ENCODE assay signal across 14 cellular contexts in the genomic region with DNA sequence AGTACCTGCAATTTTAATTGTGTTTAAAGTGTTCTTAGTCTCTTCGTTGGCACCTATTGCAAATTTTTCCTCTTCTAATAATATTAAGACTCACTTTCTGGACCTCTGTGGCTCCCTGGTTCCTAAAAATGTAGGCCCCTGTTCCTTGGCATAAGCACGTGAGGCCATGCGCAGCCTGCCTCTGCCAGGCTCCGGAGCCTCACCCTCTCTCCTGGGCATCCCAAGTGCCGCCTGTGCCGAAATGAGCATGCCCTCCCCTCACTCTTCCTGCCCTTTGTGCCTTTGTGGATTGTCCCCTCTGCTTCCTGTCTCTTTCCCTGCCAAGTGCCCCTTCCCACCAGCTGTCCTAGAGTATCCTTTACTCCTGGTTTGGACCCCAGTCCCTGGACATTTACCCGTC.
"Had no signal": no experiment of that assay in that cellular context is flagged by ENCODE, and none has a peak within 500 bp of the region (broad histone marks: within the 10 kb centered on the region; RNA-seq: fewer than 3 reads in every experiment).

No MANE protein-coding gene starts in this region.

- H3K27me3 Mint-ChIP-seq: activated naive CD4-positive, alpha-beta T cell treated with anti-CD3 and anti-CD28 coated beads, Interleukin-2, amount 10 ng/mL, durations not matched to agents 7 days and 5 days; activated T-helper 17 cell treated with anti-CD3 and anti-CD28 coated beads, Interleukin-2, amount 50 U/mL, for 72 hours had no signal

- H3K9me3 ChIP-seq: body of pancreas, lower lobe of right lung, neutrophil had no signal

- H3K9me3 Mint-ChIP-seq: activated naive CD4-positive, alpha-beta T cell treated with anti-CD3 and anti-CD28 coated beads, Interleukin-2, amount 10 ng/mL, durations not matched to agents 7 days and 5 days; activated T-helper 17 cell treated with anti-CD3 and anti-CD28 coated beads, Interleukin-2, amount 50 U/mL, for 72 hours; immature natural killer cell; mesothelial cell of epicardium had no signal

- H3K4me3 Mint-ChIP-seq: activated naive CD4-positive, alpha-beta T cell treated with anti-CD3 and anti-CD28 coated beads, Interleukin-2, amount 10 ng/mL, durations not matched to agents 7 days and 5 days; immature natural killer cell; mesothelial cell of epicardium had no signal

- ATAC-seq: activated T-helper 17 cell treated with anti-CD3 and anti-CD28 coated beads, Interleukin-2, amount 50 U/mL, for 72 hours; body of pancreas; foreskin keratinocyte; lower lobe of right lung; SK-N-SH treated with all-trans-retinoic acid at 6 μM for 48 hours had no signal

- DNase-seq: activated CD4-positive, CD25-positive, alpha-beta regulatory T cell; activated naive CD4-positive, alpha-beta T cell treated with anti-CD3 and anti-CD28 coated beads, Interleukin-2, amount 10 ng/mL, durations not matched to agents 7 days and 5 days; amygdala; body of pancreas; caudate nucleus; effector memory CD4-positive, alpha-beta T cell; foreskin keratinocyte; immature natural killer cell; lower lobe of right lung; stimulated activated CD4-positive, alpha-beta T cell treated with anti-CD3 and anti-CD28 coated beads, Interleukin-1b, Interleukin-23, amount 100 ng/mL, for 48 hours had no signal

- H3K27ac Mint-ChIP-seq: activated naive CD4-positive, alpha-beta T cell treated with anti-CD3 and anti-CD28 coated beads, Interleukin-2, amount 10 ng/mL, durations not matched to agents 7 days and 5 days; mesothelial cell of epicardium had no signal
